ENCODE assay signal across 14 cellular contexts in the genomic region with DNA sequence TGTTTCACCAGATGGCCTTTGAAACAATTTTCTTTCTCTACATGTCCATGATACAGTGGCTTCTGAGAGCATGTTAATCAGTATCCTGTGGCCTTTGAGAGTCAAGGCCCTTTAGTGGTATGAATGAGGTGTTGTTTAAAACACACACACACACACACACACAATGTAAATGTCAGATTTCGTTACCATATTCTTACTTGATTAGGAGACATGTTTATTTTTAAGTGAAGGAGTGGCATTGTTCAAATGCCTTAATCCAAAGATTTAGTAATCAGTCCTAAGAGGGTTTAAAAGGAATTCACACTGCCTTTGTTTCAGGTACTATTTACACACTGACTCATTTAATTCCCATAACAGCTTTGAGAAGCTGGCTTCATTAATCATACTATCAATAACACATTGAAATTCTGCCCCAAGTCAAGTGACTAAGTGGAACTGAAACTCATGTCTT.
A peak's percentile ranks its signal among the peaks of the same experiment; 100 is the strongest.
DNase-seq lines count a peak whose midpoint lies in the region; ATAC-seq and TF ChIP-seq lines count a peak whose summit lies in the region.
"Had no signal": no experiment of that assay in that cellular context is flagged by ENCODE, and none has a peak within 500 bp of the region (broad histone marks: within the 10 kb centered on the region; RNA-seq: fewer than 3 reads in every experiment).

No MANE protein-coding gene starts in this region.

- peak in 2 of 3 experiments; percentile 62 to 85 for DNase-seq in NCI-H1417 (lab: John Stamatoyannopoulos, UW)
- DNase-seq in NCI-H1417 treated with DMSO at 0.1 percent for 48 hours (lab: John Stamatoyannopoulos, UW), result no peak
- DNase-seq in body of pancreas, result peak in 1 of 4 donors; percentile 28
- no peak for DNase-seq in left colon
- no peak for DNase-seq in activated naive CD8-positive, alpha-beta T cell treated with anti-CD3 and anti-CD28 coated beads for 36 hours
- no peak for DNase-seq in MG63
- no peak for DNase-seq in activated CD8-positive, alpha-beta memory T cell treated with anti-CD3 and anti-CD28 coated beads, Interleukin-2, amount 10 ng/mL, durations not matched to agents 7 days and 5 days
- DNase-seq: activated CD4-positive, alpha-beta T cell treated with anti-CD3 and anti-CD28 coated beads for 36 hours; activated gamma-delta T cell; MV-4-11; NCI-H510A treated with DMSO at 0.1 percent for 48 hours had no signal

- no peaks in the 10 kb centered on the region for H3K9me3 ChIP-seq in body of pancreas
- H3K9me3 ChIP-seq in MG63, result no peaks in the 10 kb centered on the region

- H3K4me3 ChIP-seq in body of pancreas, result no peak overlapping the region
- no peak overlapping the region for H3K4me3 ChIP-seq in MG63

- H3K9me3 Mint-ChIP-seq in activated naive CD8-positive, alpha-beta T cell treated with anti-CD3 and anti-CD28 coated beads for 36 hours, result no peaks in the 10 kb centered on the region
- no peaks in the 10 kb centered on the region for H3K9me3 Mint-ChIP-seq in activated CD8-positive, alpha-beta memory T cell treated with anti-CD3 and anti-CD28 coated beads, Interleukin-2, amount 10 ng/mL, durations not matched to agents 7 days and 5 days (ENCODE audit: low read depth)

- H3K27me3 ChIP-seq in body of pancreas (no peaks in the 10 kb centered on the region), MG63 (no peaks in the 10 kb centered on the region)

- TF ChIP-seq CTCF in body of pancreas (IDR thresholded peaks at IDR 0.05), result no peak

- no peaks in the 10 kb centered on the region for H3K4me1 Mint-ChIP-seq in activated naive CD8-positive, alpha-beta T cell treated with anti-CD3 and anti-CD28 coated beads for 36 hours
- H3K4me1 Mint-ChIP-seq in activated CD8-positive, alpha-beta memory T cell treated with anti-CD3 and anti-CD28 coated beads, Interleukin-2, amount 10 ng/mL, durations not matched to agents 7 days and 5 days, result no peaks in the 10 kb centered on the region
- H3K4me1 Mint-ChIP-seq: activated CD4-positive, alpha-beta T cell treated with anti-CD3 and anti-CD28 coated beads for 36 hours had no signal

- peak overlapping the region; percentile 45 to 82 (median 68) for H3K27ac ChIP-seq in body of pancreas
- H3K27ac ChIP-seq: parathyroid adenoma had no signal

- H3K36me3 Mint-ChIP-seq in activated naive CD8-positive, alpha-beta T cell treated with anti-CD3 and anti-CD28 coated beads for 36 hours, result no peaks in the 10 kb centered on the region
- no peaks in the 10 kb centered on the region for H3K36me3 Mint-ChIP-seq in activated CD8-positive, alpha-beta memory T cell treated with anti-CD3 and anti-CD28 coated beads, Interleukin-2, amount 10 ng/mL, durations not matched to agents 7 days and 5 days

- H3K4me3 Mint-ChIP-seq in activated naive CD8-positive, alpha-beta T cell treated with anti-CD3 and anti-CD28 coated beads for 36 hours, result no peak overlapping the region
- no peak overlapping the region for H3K4me3 Mint-ChIP-seq in activated CD8-positive, alpha-beta memory T cell treated with anti-CD3 and anti-CD28 coated beads, Interleukin-2, amount 10 ng/mL, durations not matched to agents 7 days and 5 days
- H3K4me3 Mint-ChIP-seq: activated CD4-positive, alpha-beta T cell treated with anti-CD3 and anti-CD28 coated beads for 36 hours had no signal

- TF ChIP-seq POLR2A in body of pancreas (IDR thresholded peaks at IDR 0.05), result no peak

- H3K36me3 ChIP-seq in body of pancreas (replicated peaks in 1 of 2; ENCODE audit: insufficient read depth in 1 of 2, low read depth in 2 of 2), result no peaks in the 10 kb centered on the region
- no peaks in the 10 kb centered on the region for H3K36me3 ChIP-seq in MG63

- 21 to 23% methylated on average over 1 of the region's 1 CpG for WGBS in body of pancreas, 2 donors

- CTCF ChIA-PET in activated CD8-positive, alpha-beta memory T cell treated with anti-CD3 and anti-CD28 coated beads, Interleukin-2, amount 10 ng/mL, durations not matched to agents 7 days and 5 days (lab: Charles Lee), result no interaction called here

- intact Hi-C loops in body of pancreas (cut with DNase I) (no loop called here), left colon (cut with DNase I, micrococcal nuclease) (no loop called here)

- ATAC-seq in body of pancreas, result peak; percentile 89
- ATAC-seq in left colon, result peak; percentile 47
- ATAC-seq in HG03354 (IDR thresholded peaks at IDR 0.05; ENCODE audit: poor library complexity, severe bottlenecking, unreplicated experiment), result no peak
- no peak for ATAC-seq in activated CD8-positive, alpha-beta memory T cell treated with anti-CD3 and anti-CD28 coated beads, Interleukin-2, amount 10 ng/mL, durations not matched to agents 7 days and 5 days
- ATAC-seq: activated CD4-positive, alpha-beta T cell treated with anti-CD3 and anti-CD28 coated beads for 36 hours; SK-N-SH treated with all-trans-retinoic acid at 6 μM for 48 hours had no signal

- peaks cover 26% of the 10 kb centered on the region for H3K4me1 ChIP-seq in body of pancreas
- H3K4me1 ChIP-seq: parathyroid adenoma had no signal

- H3K27me3 Mint-ChIP-seq in activated naive CD8-positive, alpha-beta T cell treated with anti-CD3 and anti-CD28 coated beads for 36 hours, result peaks cover 7% of the 10 kb centered on the region
- H3K27me3 Mint-ChIP-seq in activated CD8-positive, alpha-beta memory T cell treated with anti-CD3 and anti-CD28 coated beads, Interleukin-2, amount 10 ng/mL, durations not matched to agents 7 days and 5 days, result peaks cover 12% of the 10 kb centered on the region

- no peak overlapping the region for H3K27ac Mint-ChIP-seq in activated naive CD8-positive, alpha-beta T cell treated with anti-CD3 and anti-CD28 coated beads for 36 hours
- H3K27ac Mint-ChIP-seq in activated CD8-positive, alpha-beta memory T cell treated with anti-CD3 and anti-CD28 coated beads, Interleukin-2, amount 10 ng/mL, durations not matched to agents 7 days and 5 days, result no peak overlapping the region
- H3K27ac Mint-ChIP-seq: activated CD4-positive, alpha-beta T cell treated with anti-CD3 and anti-CD28 coated beads for 36 hours had no signal

Comparison
In these comparisons a context has a peak if more than half of its experiments do, and no peak if none do; other contexts are left out.
1. DNase-seq: peak in NCI-H1417 (2 of 3); none in NCI-H1417 treated with DMSO at 0.1 percent for 48 hours (single experiment), left colon (0 of 2), activated naive CD8-positive, alpha-beta T cell treated with anti-CD3 and anti-CD28 coated beads for 36 hours (single experiment), MG63 (single experiment) and activated CD8-positive, alpha-beta memory T cell treated with anti-CD3 and anti-CD28 coated beads, Interleukin-2, amount 10 ng/mL, durations not matched to agents 7 days and 5 days (single experiment).
2. ATAC-seq: peak in body of pancreas (single experiment) and left colon (single experiment); none in HG03354 (single experiment) and activated CD8-positive, alpha-beta memory T cell treated with anti-CD3 and anti-CD28 coated beads, Interleukin-2, amount 10 ng/mL, durations not matched to agents 7 days and 5 days (single experiment).